ENCODE assay signal across 8 cellular contexts in genomic region chr1:32393136-32393535, GRCh38.
DNase-seq lines count a peak whose midpoint lies in the region; ATAC-seq and TF ChIP-seq lines count a peak whose summit lies in the region.

No MANE protein-coding gene starts in this region.

- peak overlapping the region; percentile 93 for H3K27ac ChIP-seq in brain microvascular endothelial cell
- no peak overlapping the region for H3K27ac ChIP-seq in mucosa of rectum (ENCODE audit: low read depth in 2 of 2, low read length in 2 of 2)

- peak overlapping the region in 1 of 2 donors; percentile 96 for H3K9ac ChIP-seq in mucosa of rectum (ENCODE audit: low read depth in 1 of 2, low read length in 2 of 2)

- DNase-seq in stimulated activated naive CD8-positive, alpha-beta T cell treated with anti-CD3 and anti-CD28 coated beads, Interleukin-15, Interleukin-2, amounts not matched to agents 100 U/mL and 50 U/mL, for 24 hours = no peak
- peak; percentile 7 for DNase-seq in brain microvascular endothelial cell
- DNase-seq in hypothalamus (lab: John Stamatoyannopoulos, UW) = no peak
- DNase-seq in iPS-NIHi7 (ENCODE audit: extremely low spot score) = no peak

- H3K27me3 Mint-ChIP-seq in stimulated activated naive CD8-positive, alpha-beta T cell treated with anti-CD3 and anti-CD28 coated beads, Interleukin-15, Interleukin-2, amounts not matched to agents 100 ng/mL and 50 ng/mL, for 24 hours = no peaks in the 10 kb centered on the region

- no peaks in the 10 kb centered on the region for H3K9me3 ChIP-seq in mucosa of rectum (ENCODE audit: control insufficient read depth in 2 of 2, low read length in 2 of 2)

- H3K36me3 ChIP-seq in brain microvascular endothelial cell (replicated peaks) (peaks cover 25% of the 10 kb centered on the region), mucosa of rectum (ENCODE audit: control insufficient read depth in 2 of 2, insufficient read depth in 2 of 2, low read length in 2 of 2) (peaks cover 22 to 34% of the 10 kb centered on the region in 2 donors)

- H3K27me3 ChIP-seq in brain microvascular endothelial cell (replicated peaks) (no peaks in the 10 kb centered on the region), mucosa of rectum (ENCODE audit: control insufficient read depth in 2 of 2, insufficient read depth in 2 of 2, low read length in 2 of 2) (no peaks in the 10 kb centered on the region)

- H3K4me1 ChIP-seq in mucosa of rectum (ENCODE audit: control insufficient read depth in 2 of 2, insufficient read depth in 2 of 2, low read length in 2 of 2) = peaks cover 13 to 17% of the 10 kb centered on the region in 2 donors

- peak overlapping the region; percentile 98 for H3K4me3 Mint-ChIP-seq in stimulated activated naive CD8-positive, alpha-beta T cell treated with anti-CD3 and anti-CD28 coated beads, Interleukin-15, Interleukin-2, amounts not matched to agents 100 ng/mL and 50 ng/mL, for 24 hours

- peak overlapping the region; percentile 91 for H3K4me3 ChIP-seq in brain microvascular endothelial cell (ENCODE audit: low read depth, low read length)
- peak overlapping the region; percentile 93 to 97 for H3K4me3 ChIP-seq in mucosa of rectum (ENCODE audit: low read length in 2 of 2)

- in situ Hi-C loops in brain microvascular endothelial cell (cut with HindIII; ENCODE audit: low pct_ligation_motif_present, low sequenced_read_pairs) = no loop called here

- H3K36me3 Mint-ChIP-seq in stimulated activated naive CD8-positive, alpha-beta T cell treated with anti-CD3 and anti-CD28 coated beads, Interleukin-15, Interleukin-2, amounts not matched to agents 100 ng/mL and 50 ng/mL, for 24 hours (ENCODE audit: low read depth) = peaks cover 3% of the 10 kb centered on the region

- no peak for TF ChIP-seq CTCF in brain microvascular endothelial cell (IDR thresholded peaks at IDR 0.05; ENCODE audit: low read depth, low read length, missing control alignments)

- no peaks in the 10 kb centered on the region for H3K9me3 Mint-ChIP-seq in stimulated activated naive CD8-positive, alpha-beta T cell treated with anti-CD3 and anti-CD28 coated beads, Interleukin-15, Interleukin-2, amounts not matched to agents 100 ng/mL and 50 ng/mL, for 24 hours

- no peak for ATAC-seq in stimulated activated naive CD8-positive, alpha-beta T cell treated with anti-CD3 and anti-CD28 coated beads, Interleukin-15, Interleukin-2, amounts not matched to agents 100 U/mL and 50 U/mL, for 24 hours
- no peak for ATAC-seq in HG02588 (IDR thresholded peaks at IDR 0.05; ENCODE audit: unreplicated experiment)
- ATAC-seq in HG03469 (IDR thresholded peaks at IDR 0.05; ENCODE audit: unreplicated experiment) = no peak

- peak overlapping the region; percentile 96 for H3K27ac Mint-ChIP-seq in stimulated activated naive CD8-positive, alpha-beta T cell treated with anti-CD3 and anti-CD28 coated beads, Interleukin-15, Interleukin-2, amounts not matched to agents 100 ng/mL and 50 ng/mL, for 24 hours

- H3K4me1 Mint-ChIP-seq in stimulated activated naive CD8-positive, alpha-beta T cell treated with anti-CD3 and anti-CD28 coated beads, Interleukin-15, Interleukin-2, amounts not matched to agents 100 ng/mL and 50 ng/mL, for 24 hours (ENCODE audit: low read depth) = peaks cover 27% of the 10 kb centered on the region
